8 cellular contexts compared by ENCODE assay signal in genomic region chr14:24139272-24139934, GRCh38. TPM values are rescaled to one million over a fixed set of nuclear protein-coding genes. Genes with fewer than 3 reads are reported as not detected.
A peak's percentile ranks its signal among the peaks of the same experiment; 100 is the strongest.
DNase-seq lines count a peak whose midpoint lies in the region; ATAC-seq, FAIRE-seq and TF ChIP-seq lines count a peak whose summit lies in the region.

No MANE protein-coding gene starts in this region.

- H3K9me3 Mint-ChIP-seq in Caco-2 (ENCODE audit: unreplicated experiment) (no peaks in the 10 kb centered on the region), astrocyte (ENCODE audit: unreplicated experiment) (no peaks in the 10 kb centered on the region)

- H3K9ac ChIP-seq in astrocyte (ENCODE audit: low read length) (no peak overlapping the region), neural cell (ENCODE audit: low read length) (no peak overlapping the region)

- H3K27me3 Mint-ChIP-seq in Caco-2 (ENCODE audit: insufficient read depth, unreplicated experiment): no peaks in the 10 kb centered on the region
- no peaks in the 10 kb centered on the region for H3K27me3 Mint-ChIP-seq in astrocyte (ENCODE audit: low read depth, unreplicated experiment)

- H3K27ac ChIP-seq in astrocyte (ENCODE audit: low read depth, low read length) (no peak overlapping the region), neural cell (ENCODE audit: low read length) (no peak overlapping the region)

- H3K4me1 Mint-ChIP-seq in Caco-2 (ENCODE audit: low read depth, unreplicated experiment): peaks cover 41% of the 10 kb centered on the region
- H3K4me1 Mint-ChIP-seq in astrocyte (ENCODE audit: low read depth, unreplicated experiment): peaks cover 32% of the 10 kb centered on the region

- DNase-seq in Caco-2 (peak in 1 of 2 experiments; percentile 26), HuH-7 (ENCODE audit: low spot score) (peak; percentile 53), astrocyte (ENCODE audit: low read depth) (no peak), NCI-H1930 (lab: John Stamatoyannopoulos, UW) (no peak), NCI-H2029 treated with DMSO at 0.1 percent for 48 hours (lab: John Stamatoyannopoulos, UW) (no peak), NCI-H526 treated with DMSO at 0.1 percent for 48 hours (lab: John Stamatoyannopoulos, UW) (no peak)

- no peak overlapping the region for H3K27ac Mint-ChIP-seq in Caco-2 (ENCODE audit: unreplicated experiment)
- H3K27ac Mint-ChIP-seq in astrocyte (ENCODE audit: unreplicated experiment): no peak overlapping the region

- H3K9me3 ChIP-seq in Caco-2: no peaks in the 10 kb centered on the region
- H3K9me3 ChIP-seq in astrocyte (ENCODE audit: insufficient read depth, low read depth, low read length): no peaks in the 10 kb centered on the region
- no peaks in the 10 kb centered on the region for H3K9me3 ChIP-seq in neural cell (ENCODE audit: low read length)

- peaks cover 16% of the 10 kb centered on the region for H4K20me1 ChIP-seq in astrocyte (ENCODE audit: insufficient read depth, low read length)
- no peaks in the 10 kb centered on the region for H4K20me1 ChIP-seq in neural cell (ENCODE audit: insufficient read depth)

- no peak for TF ChIP-seq EP300 in neural cell (conservative IDR thresholded peaks at IDR 0.05; ENCODE audit: poor library complexity, severe bottlenecking)

- H3F3A ChIP-seq in neural cell (ENCODE audit: insufficient read depth, low read length, poor library complexity, severe bottlenecking): peaks cover 11% of the 10 kb centered on the region

- no peaks in the 10 kb centered on the region for H3K9me2 ChIP-seq in neural cell (ENCODE audit: insufficient read depth, low read length)

- intact Hi-C loops in Caco-2 (cut with micrococcal nuclease; ENCODE audit: unreplicated experiment): no loop called here

- CTCF ChIA-PET in Caco-2 (lab: Charles Lee): interaction anchor here (0.6 to 1.2 kb wide), 2 partner anchors 22 to 69 kb away, joined by 3 read pairs; partner anchors contain the start of gene IRF9

- H3K4me3 ChIP-seq in Caco-2 (ENCODE audit: low read depth, low read length): peak overlapping the region; percentile 10; the same call in 1 of the 2 replicates
- H3K4me3 ChIP-seq in astrocyte (ENCODE audit: insufficient read depth, low read depth, low read length): no peak overlapping the region
- peak overlapping the region; percentile 90 for H3K4me3 ChIP-seq in neural cell (ENCODE audit: low read length)

- no peak for FAIRE-seq in astrocyte (lab: Jason Lieb, UNC)

- no peaks in the 10 kb centered on the region for H3K27me3 ChIP-seq in Caco-2 (replicated peaks; ENCODE audit: control insufficient read depth, insufficient read depth, low read length)
- H3K27me3 ChIP-seq in astrocyte (ENCODE audit: insufficient read depth, low read length): no peaks in the 10 kb centered on the region
- H3K27me3 ChIP-seq in neural cell (ENCODE audit: insufficient read depth, low read depth, low read length): no peaks in the 10 kb centered on the region

- peak overlapping the region; percentile 97 for H3K4me2 ChIP-seq in astrocyte (ENCODE audit: low read length)
- H3K4me2 ChIP-seq in neural cell (ENCODE audit: low read length): peak overlapping the region; percentile 34

- POLR2A ChIA-PET in Caco-2 (lab: Charles Lee): interaction anchor here (0.6 kb wide), 1 partner anchor 24 kb away, joined by 4 read pairs; the partner anchor contains the start of genes DCAF11 and NRL

- H3K36me3 Mint-ChIP-seq in Caco-2 (ENCODE audit: insufficient read depth, unreplicated experiment): peaks cover 24% of the 10 kb centered on the region
- H3K36me3 Mint-ChIP-seq in astrocyte (ENCODE audit: low read depth, unreplicated experiment): peaks cover 21% of the 10 kb centered on the region

- H3K4me3 Mint-ChIP-seq in Caco-2 (ENCODE audit: unreplicated experiment) (peak overlapping the region; percentile 99), astrocyte (ENCODE audit: unreplicated experiment) (peak overlapping the region; percentile 96)

- H3K4me1 ChIP-seq in Caco-2 (no peaks in the 10 kb centered on the region; the same call in 1 of the 2 replicates), astrocyte (ENCODE audit: insufficient read depth, low read length) (peaks cover 23% of the 10 kb centered on the region)

- H2AFZ ChIP-seq in astrocyte (ENCODE audit: low read depth, low read length) (no peak overlapping the region), neural cell (ENCODE audit: low read depth, low read length) (no peak overlapping the region)

- TF ChIP-seq CTCF in Caco-2 (IDR thresholded peaks at IDR 0.05; ENCODE audit: insufficient read depth in 1 of 2, low read depth in 1 of 2, low read length in 1 of 2, severe bottlenecking in 1 of 2, unreplicated experiment in 1 of 2) (no peak), astrocyte (IDR thresholded peaks at IDR 0.05; ENCODE audit: insufficient read depth, low read depth, low read length) (no peak), neural cell (IDR thresholded peaks at IDR 0.05; ENCODE audit: poor library complexity, severe bottlenecking) (no peak)

- TF ChIP-seq RAD21 in neural cell (conservative IDR thresholded peaks at IDR 0.05): no peak

- BruUV-seq in Caco-2 (replicated peaks; lab: Mats Ljungman, UMichigan): no TSS peak

- no peak for ATAC-seq in GM19463 (IDR thresholded peaks at IDR 0.05; ENCODE audit: unreplicated experiment)

- H3K79me2 ChIP-seq in astrocyte (ENCODE audit: insufficient read depth, low read length): peaks cover 40% of the 10 kb centered on the region
- peaks cover 10% of the 10 kb centered on the region for H3K79me2 ChIP-seq in neural cell (replicated peaks; ENCODE audit: insufficient read depth, low read length)

- H3K36me3 ChIP-seq in Caco-2 (ENCODE audit: control insufficient read depth, insufficient read depth, low read length) (peaks cover 3% of the 10 kb centered on the region), astrocyte (ENCODE audit: insufficient read depth, low read length) (peaks cover 11% of the 10 kb centered on the region), neural cell (ENCODE audit: insufficient read depth, low read length) (no peaks in the 10 kb centered on the region)

TF ChIP-seq in neural cell, 6 proteins besides CTCF, POLR2A, EP300 and RAD21:
- TF ChIP-seq EZH2 (IDR thresholded peaks at IDR 0.05; ENCODE audit: borderline replicate concordance, insufficient read depth, low read length, poor library complexity, severe bottlenecking) (no peak), REST (IDR thresholded peaks at IDR 0.05; ENCODE audit: borderline replicate concordance) (no peak), SMC3 (conservative IDR thresholded peaks at IDR 0.05; ENCODE audit: poor library complexity) (no peak), MXI1 (conservative IDR thresholded peaks at IDR 0.05; ENCODE audit: poor library complexity, severe bottlenecking) (no peak), TAF1 (IDR thresholded peaks at IDR 0.05; ENCODE audit: low read depth) (no peak), POLR2AphosphoS5 (IDR thresholded peaks at IDR 0.05) (no peak)

RNA-seq across cellular contexts. Expression of gene EMC9, which starts 2.0 kb away (rescaled TPM):
- total RNA-seq in Caco-2 (2022): 31.1 and 32.4 TPM in 2 replicates
- total RNA-seq in astrocyte: 16.7 and 18.5 TPM in 2 replicates
- 45.1 and 54.6 TPM in 2 replicates for polyA plus RNA-seq in neural cell
- 11.9 and 19.2 TPM in 2 replicates for polyA minus RNA-seq in neural cell

RNA-seq across cellular contexts. Expression of gene PSME1, which starts 3.4 kb away (rescaled TPM):
- total RNA-seq in Caco-2 (2022): 130 and 141 TPM in 2 replicates
- total RNA-seq in astrocyte: 116 and 122 TPM in 2 replicates
- polyA plus RNA-seq in neural cell: 39.5 and 55.8 TPM in 2 replicates
- 14.6 and 16.9 TPM in 2 replicates for polyA minus RNA-seq in neural cell

RNA-seq across cellular contexts. Expression of gene PSME2, which starts 7.0 kb away (rescaled TPM):
- total RNA-seq in Caco-2 (2022) (142 and 145 TPM in 2 replicates), astrocyte (173 TPM in 2 replicates)
- 69.1 and 73.3 TPM in 2 replicates for polyA plus RNA-seq in neural cell
- 12.2 and 13.9 TPM in 2 replicates for polyA minus RNA-seq in neural cell

RNA-seq across cellular contexts. Expression of gene RNF31, which starts 7.9 kb away (rescaled TPM):
- total RNA-seq in Caco-2 (2022): 72.2 and 77.6 TPM in 2 replicates
- 59.0 and 69.8 TPM in 2 replicates for total RNA-seq in astrocyte
- 69.6 and 98.7 TPM in 2 replicates for polyA plus RNA-seq in neural cell
- 40.2 and 42.1 TPM in 2 replicates for polyA minus RNA-seq in neural cell

RNA-seq across cellular contexts. Expression of gene FITM1, which starts 8.9 kb away (rescaled TPM):
- 0.39 and 0.44 TPM in 2 replicates for total RNA-seq in Caco-2 (2022)
- 0.25 TPM in 1 of 2 replicates, not detected in the other for total RNA-seq in astrocyte
- 0.62 and 0.88 TPM in 2 replicates for polyA plus RNA-seq in neural cell
- polyA minus RNA-seq in neural cell: 0.73 TPM in 1 of 2 replicates, not detected in the other
